Comparison of ENCODE assay signal across 7 cellular contexts in genomic region chr15:30580716-30581115, GRCh38. TPM values are rescaled to one million over a fixed set of nuclear protein-coding genes. Genes with fewer than 3 reads are reported as not detected.
"Had no signal": no experiment of that assay in that cellular context is flagged by ENCODE, and none has a peak within 500 bp of the region (broad histone marks: within the 10 kb centered on the region; RNA-seq: fewer than 3 reads in every experiment).

No MANE protein-coding gene starts in this region.

RNA-seq across cellular contexts. Expression of gene GOLGA8H, which starts 23.1 kb away (rescaled TPM):
- total RNA-seq: GM23248, HFFc6 had no signal
- polyA plus RNA-seq: GM23248 had no signal

RNA-seq across cellular contexts. Expression of gene GOLGA8Q, which starts 28.9 kb away (rescaled TPM):
- total RNA-seq: GM23338, H1, H4, H7, H9 had no signal
- polyA plus RNA-seq: GM23248, GM23338, H1 had no signal
